Comparison of ENCODE assay signal across 8 cellular contexts in genomic region chr16:4616047-4616811, GRCh38. TPM values are rescaled to one million over a fixed set of nuclear protein-coding genes. Genes with fewer than 3 reads are reported as not detected.
DNase-seq lines count a peak whose midpoint lies in the region; ATAC-seq and TF ChIP-seq lines count a peak whose summit lies in the region.

No MANE protein-coding gene starts in this region.

- H3K27me3 ChIP-seq in GM23248 (replicated peaks; ENCODE audit: insufficient read depth): no peaks in the 10 kb centered on the region

- 0% methylated on average over 49 to 57 of the region's 57 CpGs for WGBS in GM23248 (ENCODE audit: low coverage in 1 of 2, low lambda C conversion rate in 2 of 2, missing lambda C conversion rate in 2 of 2), 2 experiments

- H3F3A ChIP-seq in GM23248 (ENCODE audit: insufficient read depth): peaks cover 6% of the 10 kb centered on the region; the same call in 1 of the 2 replicates

- H3K9me3 ChIP-seq in GM23248 (ENCODE audit: low read depth): no peaks in the 10 kb centered on the region

- no peaks in the 10 kb centered on the region for H4K20me1 ChIP-seq in GM23248 (ENCODE audit: insufficient read depth)

- H3K9ac ChIP-seq in GM23248: peak overlapping the region; percentile 86

- peak overlapping the region; percentile 99 for H3K4me2 ChIP-seq in GM23248 (ENCODE audit: unreplicated experiment)

- peak; percentile 19 for TF ChIP-seq CTCF in fibroblast of mammary gland (conservative IDR thresholded peaks at IDR 0.05; ENCODE audit: control insufficient read depth, insufficient read depth, low read depth, low read length)

- H3K9me2 ChIP-seq in GM23248 (ENCODE audit: insufficient read depth): no peaks in the 10 kb centered on the region

- H3K27me3 Mint-ChIP-seq in activated T-helper 17 cell treated with anti-CD3 and anti-CD28 coated beads, Interleukin-2, amount 50 U/mL, for 72 hours: no peaks in the 10 kb centered on the region
- H3K27me3 Mint-ChIP-seq in naive thymus-derived CD8-positive, alpha-beta T cell: no peaks in the 10 kb centered on the region

- in situ Hi-C loops in GM23248 (cut with MboI): no loop called here

- H2AFZ ChIP-seq in GM23248: peak overlapping the region; percentile 90

- no peaks in the 10 kb centered on the region for H3K36me3 Mint-ChIP-seq in activated T-helper 17 cell treated with anti-CD3 and anti-CD28 coated beads, Interleukin-2, amount 50 U/mL, for 72 hours (ENCODE audit: low read depth)
- H3K36me3 Mint-ChIP-seq in naive thymus-derived CD8-positive, alpha-beta T cell: no peaks in the 10 kb centered on the region

- H3K4me1 ChIP-seq in GM23248 (ENCODE audit: insufficient read depth): peaks cover 27% of the 10 kb centered on the region

- peak; percentile 92 for ATAC-seq in activated T-helper 17 cell treated with anti-CD3 and anti-CD28 coated beads, Interleukin-2, amount 50 U/mL, for 72 hours (replicated peaks)
- peak; percentile 87 to 92 for ATAC-seq in naive thymus-derived CD8-positive, alpha-beta T cell

- H3K4me3 Mint-ChIP-seq in activated T-helper 17 cell treated with anti-CD3 and anti-CD28 coated beads, Interleukin-2, amount 50 U/mL, for 72 hours: peak overlapping the region; percentile 86
- peak overlapping the region; percentile 92 to 99 (median 95) for H3K4me3 Mint-ChIP-seq in naive thymus-derived CD8-positive, alpha-beta T cell

- peak overlapping the region; percentile 85 for H3K4me3 ChIP-seq in GM23248
- H3K4me3 ChIP-seq in fibroblast of mammary gland (ENCODE audit: control insufficient read depth, low read depth, low read length): peak overlapping the region; percentile 47

- POLR2A ChIA-PET in naive thymus-derived CD8-positive, alpha-beta T cell (lab: Charles Lee): interaction anchor here (0.6 to 3.1 kb wide), 30 partner anchors 9 to 502 kb away, joined by 3 to 34 read pairs (median 4); partner anchors contain the start of genes ANKS3, CORO7, DNAAF8 and GLYR1

- no peaks in the 10 kb centered on the region for H3K36me3 ChIP-seq in GM23248 (ENCODE audit: low read depth)

- peaks cover 4% of the 10 kb centered on the region for H3K4me1 Mint-ChIP-seq in activated T-helper 17 cell treated with anti-CD3 and anti-CD28 coated beads, Interleukin-2, amount 50 U/mL, for 72 hours
- H3K4me1 Mint-ChIP-seq in naive thymus-derived CD8-positive, alpha-beta T cell: peaks cover 11 to 48% (median 39%) of the 10 kb centered on the region in 4 donors

- H3K27ac Mint-ChIP-seq in activated T-helper 17 cell treated with anti-CD3 and anti-CD28 coated beads, Interleukin-2, amount 50 U/mL, for 72 hours: peak overlapping the region; percentile 89
- peak overlapping the region; percentile 95 to 100 (median 100) for H3K27ac Mint-ChIP-seq in naive thymus-derived CD8-positive, alpha-beta T cell

- DNase-seq in EH (ENCODE audit: low read depth): peak; percentile 100
- DNase-seq in GM23248: peak; percentile 100
- DNase-seq in Kasumi-1 (lab: John Stamatoyannopoulos, UW): peak; percentile 88 to 91
- DNase-seq in RKO (ENCODE audit: low spot score): peak; percentile 100
- DNase-seq in fibroblast of mammary gland (ENCODE audit: low read depth): peak; percentile 100
- DNase-seq in naive thymus-derived CD8-positive, alpha-beta T cell: peak; percentile 92 to 100 (median 99)
- peak; percentile 94 to 99 (median 98) for DNase-seq in stimulated activated naive CD4-positive, alpha-beta T cell (lab: John Stamatoyannopoulos, UW)

- peaks cover 37% of the 10 kb centered on the region for H3K79me2 ChIP-seq in GM23248 (ENCODE audit: insufficient read depth)

- H3K27ac ChIP-seq in GM23248: peak overlapping the region; percentile 84

- H3K9me3 Mint-ChIP-seq in activated T-helper 17 cell treated with anti-CD3 and anti-CD28 coated beads, Interleukin-2, amount 50 U/mL, for 72 hours: no peaks in the 10 kb centered on the region
- H3K9me3 Mint-ChIP-seq in naive thymus-derived CD8-positive, alpha-beta T cell: no peaks in the 10 kb centered on the region

RNA-seq across cellular contexts. Expression of gene UBALD1, which starts 1.5 kb away (rescaled TPM):
- total RNA-seq in GM23248 (2014; rRNA removed; shearing (Covaris generic)): 9.9 and 17.4 TPM in 2 replicates
- 10.3 and 11.5 TPM in 2 replicates for polyA plus RNA-seq in GM23248 (2016; fragmentation: Nextera tagmentation; extraction: Ambion mirVana)
- 10 to 100 TPM; 16.6 to 24.5 TPM for total RNA-seq in activated T-helper 17 cell treated with anti-CD3 and anti-CD28 coated beads, Interleukin-2, amount 50 U/mL, for 72 hours
- total RNA-seq in naive thymus-derived CD8-positive, alpha-beta T cell: 10 to 100 TPM; 26.0 to 27.4 TPM
- polyA plus RNA-seq in naive thymus-derived CD8-positive, alpha-beta T cell: 1 to 10 TPM; 2.5 to 3.9 (median 2.7) TPM

RNA-seq across cellular contexts. Expression of gene MGRN1, which starts 8.4 kb away (rescaled TPM):
- 26.4 and 30.2 TPM in 2 replicates for total RNA-seq in GM23248 (2014; rRNA removed; shearing (Covaris generic))
- 13.1 and 14.0 TPM in 2 replicates for polyA plus RNA-seq in GM23248 (2016; fragmentation: Nextera tagmentation; extraction: Ambion mirVana)
- total RNA-seq in activated T-helper 17 cell treated with anti-CD3 and anti-CD28 coated beads, Interleukin-2, amount 50 U/mL, for 72 hours: 10 to 100 TPM; 63.5 to 66.3 TPM
- 10 to 100 TPM; 66.4 to 70.5 TPM for total RNA-seq in naive thymus-derived CD8-positive, alpha-beta T cell
- polyA plus RNA-seq in naive thymus-derived CD8-positive, alpha-beta T cell: 1 to 10 TPM; 4.5 to 5.8 (median 5.6) TPM

Comparison
In these comparisons a context has a peak if more than half of its experiments do, and no peak if none do; other contexts are left out.
1. Peak in every context shown above with its lines: DNase-seq, ATAC-seq, H3K4me3 ChIP-seq and H3K27ac ChIP-seq.